In genomic region chr7:28957064-28957821, GRCh38 we compare ENCODE assay signal across 8 cellular contexts. TPM values are rescaled to one million over a fixed set of nuclear protein-coding genes. Genes with fewer than 3 reads are reported as not detected.
DNase-seq lines count a peak whose midpoint lies in the region; ATAC-seq and TF ChIP-seq lines count a peak whose summit lies in the region.

No MANE protein-coding gene starts in this region.

- H3K27ac Mint-ChIP-seq in Calu3 (ENCODE audit: unreplicated experiment) (no peak overlapping the region), type B pancreatic cell (peak overlapping the region; percentile 74)
- no peak overlapping the region for H3K27ac Mint-ChIP-seq in dendritic cell treated with granulocyte-macrophage colony-stimulating factor and Interleukin-4, amounts not matched to agents 40 ng/mL and 50 ng/mL, for 4 days

- H3K4me3 ChIP-seq in lower lobe of right lung, result peak overlapping the region; percentile 57

- no peak for TF ChIP-seq CTCF in Calu3 (IDR thresholded peaks at IDR 0.05; ENCODE audit: unreplicated experiment)
- no peak for TF ChIP-seq CTCF in lower lobe of right lung (IDR thresholded peaks at IDR 0.05)
- no peak for TF ChIP-seq CTCF in type B pancreatic cell (conservative IDR thresholded peaks at IDR 0.05)

- ATAC-seq in lower lobe of right lung (peak; percentile 36 to 46), GM18909 (IDR thresholded peaks at IDR 0.05; ENCODE audit: poor library complexity, unreplicated experiment) (no peak)

- H3K27me3 ChIP-seq in lower lobe of right lung (ENCODE audit: low read depth), result peaks cover 38% of the 10 kb centered on the region

- no peaks in the 10 kb centered on the region for H3K9me3 ChIP-seq in lower lobe of right lung

- BruUV-seq in Calu3 (replicated peaks; lab: Mats Ljungman, UMichigan), result no TSS peak

- H3K27ac ChIP-seq in lower lobe of right lung, result peak overlapping the region; percentile 74

- H3K27me3 Mint-ChIP-seq in Calu3 (ENCODE audit: unreplicated experiment) (no peaks in the 10 kb centered on the region), type B pancreatic cell (peaks cover 31% of the 10 kb centered on the region)
- peaks cover 93% of the 10 kb centered on the region for H3K27me3 Mint-ChIP-seq in dendritic cell treated with granulocyte-macrophage colony-stimulating factor and Interleukin-4, amounts not matched to agents 40 ng/mL and 50 ng/mL, for 4 days

- CTCF ChIA-PET in Calu3 (lab: Charles Lee), result interaction anchor here (0.6 to 3.0 kb wide), 30 partner anchors 9 to 451 kb away, joined by 3 to 77 read pairs (median 4); partner anchors contain the start of genes CHN2 and CPVL

- DNase-seq in Calu3, result no peak
- DNase-seq in NCI-H526 (lab: John Stamatoyannopoulos, UW), result peak; percentile 49 to 86
- DNase-seq in lower lobe of right lung, result peak; percentile 52
- DNase-seq in type B pancreatic cell (ENCODE audit: extremely low spot score, unreplicated experiment), result no peak
- no peak for DNase-seq in inferior parietal cortex (ENCODE audit: extremely low spot score)
- no peak for DNase-seq in A172 (ENCODE audit: low spot score)

- no peaks in the 10 kb centered on the region for H3K36me3 ChIP-seq in lower lobe of right lung

- no peaks in the 10 kb centered on the region for H3K9me3 Mint-ChIP-seq in Calu3 (ENCODE audit: low read depth, unreplicated experiment)
- no peaks in the 10 kb centered on the region for H3K9me3 Mint-ChIP-seq in dendritic cell treated with granulocyte-macrophage colony-stimulating factor and Interleukin-4, amounts not matched to agents 40 ng/mL and 50 ng/mL, for 4 days
- no peaks in the 10 kb centered on the region for H3K9me3 Mint-ChIP-seq in type B pancreatic cell

- peak overlapping the region; percentile 93 for H3K4me3 Mint-ChIP-seq in Calu3 (ENCODE audit: low read depth, unreplicated experiment)
- peak overlapping the region; percentile 47 for H3K4me3 Mint-ChIP-seq in dendritic cell treated with granulocyte-macrophage colony-stimulating factor and Interleukin-4, amounts not matched to agents 40 ng/mL and 50 ng/mL, for 4 days
- H3K4me3 Mint-ChIP-seq in type B pancreatic cell, result peak overlapping the region; percentile 91

- intact Hi-C loops in Calu3 (cut with micrococcal nuclease; ENCODE audit: unreplicated experiment), result no loop called here
- intact Hi-C loops in dendritic cell treated with granulocyte-macrophage colony-stimulating factor and Interleukin-4, amounts not matched to agents 40 ng/mL and 50 ng/mL, for 4 days (cut with micrococcal nuclease), result no loop called here
- intact Hi-C loops in lower lobe of right lung (cut with DNase I), result no loop called here

- H3K4me1 Mint-ChIP-seq in Calu3 (ENCODE audit: low read depth, unreplicated experiment) (peaks cover 14% of the 10 kb centered on the region), type B pancreatic cell (ENCODE audit: unreplicated experiment) (peaks cover 44% of the 10 kb centered on the region)
- H3K4me1 Mint-ChIP-seq in dendritic cell treated with granulocyte-macrophage colony-stimulating factor and Interleukin-4, amounts not matched to agents 40 ng/mL and 50 ng/mL, for 4 days (ENCODE audit: low read depth), result peaks cover 33% of the 10 kb centered on the region

- H3K36me3 Mint-ChIP-seq in Calu3 (ENCODE audit: insufficient read depth, unreplicated experiment) (peaks cover 21% of the 10 kb centered on the region), type B pancreatic cell (peaks cover 4% of the 10 kb centered on the region)
- H3K36me3 Mint-ChIP-seq in dendritic cell treated with granulocyte-macrophage colony-stimulating factor and Interleukin-4, amounts not matched to agents 40 ng/mL and 50 ng/mL, for 4 days (ENCODE audit: low read depth), result no peaks in the 10 kb centered on the region

- H3K4me1 ChIP-seq in lower lobe of right lung, result peaks cover 54% of the 10 kb centered on the region

RNA-seq across cellular contexts. Expression of gene TRIL, which starts 0.9 kb away (rescaled TPM):
- total RNA-seq in Calu3 (2022) (0.44 and 0.47 TPM in 2 replicates), lower lobe of right lung (6.4 TPM), type B pancreatic cell (ENCODE audit: low replicate concordance) (3.9 and 42.9 TPM in 2 replicates)
- not detected in 2 replicates for total RNA-seq in A172 (2014; rRNA removed; shearing (Covaris generic))

Comparison
In these comparisons a context has a peak if more than half of its experiments do, and no peak if none do; other contexts are left out.
1. DNase-seq: peak in NCI-H526 (2 of 2) and lower lobe of right lung (single experiment); none in Calu3 (single experiment), type B pancreatic cell (single experiment), inferior parietal cortex (single experiment) and A172 (single experiment).
2. Peak in every context shown above with its lines, with median percentiles within 50 percentile points of each other: H3K4me3 Mint-ChIP-seq.